13 cellular contexts compared by ENCODE assay signal in genomic region chr11:117198613-117199012, GRCh38. TPM values are rescaled to one million over a fixed set of nuclear protein-coding genes. Genes with fewer than 3 reads are reported as not detected.
DNase-seq lines count a peak whose midpoint lies in the region; ATAC-seq, FAIRE-seq and TF ChIP-seq lines count a peak whose summit lies in the region.
"Had no signal": no experiment of that assay in that cellular context is flagged by ENCODE, and none has a peak within 500 bp of the region (broad histone marks: within the 10 kb centered on the region; RNA-seq: fewer than 3 reads in every experiment).

No MANE protein-coding gene starts in this region.

- ATAC-seq in IMR-90 (ENCODE audit: low read depth) (no peak; the same call in 1 of the 2 replicates), GM21528 (IDR thresholded peaks at IDR 0.05; ENCODE audit: low FRiP score, unreplicated experiment) (no peak)
- ATAC-seq in activated CD8-positive, alpha-beta T cell treated with anti-CD3 and anti-CD28 coated beads, Interleukin-2, amount 10 ng/mL, durations not matched to agents 7 days and 5 days, result no peak

- peak overlapping the region in 1 of 2 experiments; percentile 23 for H2BK12ac ChIP-seq in mesenchymal stem cell (ENCODE audit: low read length in 2 of 2)

- H2AK9ac ChIP-seq in IMR-90 (replicated peaks; ENCODE audit: low read depth, low read length, poor library complexity), result peak overlapping the region; percentile 100

- no peak for FAIRE-seq in small intestine (lab: Jason Lieb, UNC)

- no peaks in the 10 kb centered on the region for H3K4me1 Mint-ChIP-seq in activated CD8-positive, alpha-beta T cell treated with anti-CD3 and anti-CD28 coated beads, Interleukin-2, amount 10 ng/mL, durations not matched to agents 7 days and 5 days (ENCODE audit: low read depth)

- no peaks in the 10 kb centered on the region for H3K27me3 Mint-ChIP-seq in activated CD8-positive, alpha-beta T cell treated with anti-CD3 and anti-CD28 coated beads, Interleukin-2, amount 10 ng/mL, durations not matched to agents 7 days and 5 days (ENCODE audit: low read depth)

- peak overlapping the region; percentile 95 for H2BK5ac ChIP-seq in IMR-90 (ENCODE audit: low read depth, low read length, poor library complexity, severe bottlenecking)
- H2BK5ac ChIP-seq in mesenchymal stem cell (ENCODE audit: low read depth, low read length, poor library complexity, severe bottlenecking), result peak overlapping the region; percentile 63

- H3K79me1 ChIP-seq in IMR-90 (ENCODE audit: low read depth in 1 of 2, low read length in 2 of 2), result peaks cover 16 to 51% of the 10 kb centered on the region in 2 experiments; a peak in 3 of 4 replicates
- peaks cover 4% of the 10 kb centered on the region for H3K79me1 ChIP-seq in mesenchymal stem cell (replicated peaks; ENCODE audit: low read length, poor library complexity, severe bottlenecking)

- no CpG with 5 or more reads among the region's 4 CpGs for WGBS in IMR-90 (ENCODE audit: extremely low coverage in 2 of 2, insufficient read length in 1 of 2), 2 experiments
- 61 to 72% methylated on average over 4 of the region's 4 CpGs for WGBS in ectodermal cell, 2 experiments
- 42% methylated on average over 2 of the region's 4 CpGs for WGBS in mesenchymal stem cell
- WGBS in small intestine, 3 donors, result 74 to 79% (median 75%) methylated on average over 4 of the region's 4 CpGs

- dilution Hi-C loops in IMR-90 (cut with HindIII; ENCODE audit: low sequenced_read_pairs, unreplicated experiment), result no loop called here

- POLR2A ChIA-PET in IMR-90 (lab: Charles Lee; ENCODE audit: unreplicated experiment), result interaction anchor here (0.5 to 2.2 kb wide), 3 partner anchors 19 to 419 kb away, joined by 3 to 11 read pairs (median 4); no protein-coding TSS in a partner anchor
- POLR2A ChIA-PET in activated CD8-positive, alpha-beta T cell treated with anti-CD3 and anti-CD28 coated beads, Interleukin-2, amount 10 ng/mL, durations not matched to agents 7 days and 5 days (lab: Charles Lee), result no interaction called here

- H3K36me3 ChIP-seq in IMR-90 (ENCODE audit: control insufficient read depth, insufficient read depth, low read length) (peaks cover 37% of the 10 kb centered on the region), ectodermal cell (ENCODE audit: control insufficient read depth, insufficient read depth, low read length) (no peaks in the 10 kb centered on the region), mesenchymal stem cell (ENCODE audit: control insufficient read depth in 1 of 2, insufficient read depth in 2 of 2, low read depth in 1 of 2, low read length in 2 of 2) (peaks cover 22 to 45% of the 10 kb centered on the region in 2 experiments), subcutaneous abdominal adipose tissue (ENCODE audit: control insufficient read depth in 5 of 5, insufficient read depth in 5 of 5, low read length in 5 of 5) (peaks cover 0 to 43% (median 32%) of the 10 kb centered on the region in 5 donors), small intestine (ENCODE audit: control insufficient read depth in 2 of 2, insufficient read depth in 2 of 2, low read length in 2 of 2) (peaks cover 5 to 9% of the 10 kb centered on the region in 2 donors)

- peak overlapping the region; percentile 100 for H2AK5ac ChIP-seq in IMR-90 (ENCODE audit: low read depth, low read length)
- peak overlapping the region; percentile 87 for H2AK5ac ChIP-seq in mesenchymal stem cell (ENCODE audit: low read length, severe bottlenecking)

- intact Hi-C loops in IMR-90 (cut with micrococcal nuclease), result loop anchor here (2.0 kb wide), 1 partner anchor 28 kb away; no protein-coding TSS in a partner anchor

- no peaks in the 10 kb centered on the region for H3K9me3 Mint-ChIP-seq in activated CD8-positive, alpha-beta T cell treated with anti-CD3 and anti-CD28 coated beads, Interleukin-2, amount 10 ng/mL, durations not matched to agents 7 days and 5 days (ENCODE audit: insufficient read depth)

- H2BK15ac ChIP-seq in IMR-90 (ENCODE audit: low read depth, low read length), result peak overlapping the region; percentile 100
- no peak overlapping the region for H2BK15ac ChIP-seq in mesenchymal stem cell (ENCODE audit: low read depth, poor library complexity, severe bottlenecking)

- no peak for TF ChIP-seq POLR2A in IMR-90 (IDR thresholded peaks at IDR 0.05; ENCODE audit: low read depth, low read length)

- H3K27me3 ChIP-seq in IMR-90 (ENCODE audit: control insufficient read depth, insufficient read depth, low read length) (no peaks in the 10 kb centered on the region), ectodermal cell (ENCODE audit: control insufficient read depth, insufficient read depth, low read length, poor library complexity, severe bottlenecking) (no peaks in the 10 kb centered on the region), mesenchymal stem cell (ENCODE audit: control insufficient read depth in 1 of 2, insufficient read depth in 1 of 2, low read length in 2 of 2) (no peaks in the 10 kb centered on the region), subcutaneous abdominal adipose tissue (ENCODE audit: control insufficient read depth in 5 of 5, insufficient read depth in 4 of 5, low read length in 5 of 5) (no peaks in the 10 kb centered on the region), small intestine (ENCODE audit: control insufficient read depth in 2 of 2, insufficient read depth in 2 of 2, low read length in 2 of 2) (no peaks in the 10 kb centered on the region)

- no peak overlapping the region for H3K27ac Mint-ChIP-seq in activated CD8-positive, alpha-beta T cell treated with anti-CD3 and anti-CD28 coated beads, Interleukin-2, amount 10 ng/mL, durations not matched to agents 7 days and 5 days

- no peak for TF ChIP-seq RAD21 in IMR-90 (IDR thresholded peaks at IDR 0.05; ENCODE audit: low read length)

- no peak overlapping the region for H3K4me3 Mint-ChIP-seq in activated CD8-positive, alpha-beta T cell treated with anti-CD3 and anti-CD28 coated beads, Interleukin-2, amount 10 ng/mL, durations not matched to agents 7 days and 5 days

- peak overlapping the region; percentile 99 for H4K8ac ChIP-seq in IMR-90 (ENCODE audit: low read depth in 2 of 2, low read length in 2 of 2)
- H4K8ac ChIP-seq in mesenchymal stem cell (ENCODE audit: low read length), result peak overlapping the region; percentile 81

- H3K9ac ChIP-seq in IMR-90 (ENCODE audit: low read depth, low read length) (peak overlapping the region; percentile 96), mesenchymal stem cell (ENCODE audit: low read length) (peak overlapping the region; percentile 86), subcutaneous abdominal adipose tissue (ENCODE audit: low read length in 5 of 5) (peak overlapping the region in 3 of 5 donors; percentile 19 to 67 (median 61))

- peak overlapping the region; percentile 98 for H3K27ac ChIP-seq in IMR-90 (ENCODE audit: insufficient read depth, low read length)
- peak overlapping the region; percentile 60 for H3K27ac ChIP-seq in ectodermal cell (ENCODE audit: insufficient read depth, low read depth, low read length, poor library complexity, severe bottlenecking)
- H3K27ac ChIP-seq in mesenchymal stem cell (ENCODE audit: low read length, poor library complexity, severe bottlenecking), result peak overlapping the region; percentile 98
- H3K27ac ChIP-seq in subcutaneous abdominal adipose tissue (ENCODE audit: low read depth, low read length), result peak overlapping the region; percentile 75
- peak overlapping the region in 1 of 2 donors; percentile 73 for H3K27ac ChIP-seq in small intestine (ENCODE audit: low read depth in 1 of 2, low read length in 1 of 2)

- peak overlapping the region; percentile 100 for H3K14ac ChIP-seq in IMR-90 (replicated peaks; ENCODE audit: low read depth, low read length)
- peak overlapping the region in 1 of 2 experiments; percentile 2 for H3K14ac ChIP-seq in mesenchymal stem cell (ENCODE audit: low read length in 2 of 2)

- TF ChIP-seq CTCF in IMR-90 (conservative IDR thresholded peaks at IDR 0.05; ENCODE audit: low read depth, low read length), result no peak

- H4K20me1 ChIP-seq in IMR-90 (ENCODE audit: insufficient read depth, low read length), result peaks cover 40% of the 10 kb centered on the region

- H2AFZ ChIP-seq in IMR-90 (replicated peaks; ENCODE audit: low read length, poor library complexity) (peak overlapping the region; percentile 84), mesenchymal stem cell (ENCODE audit: low read depth, low read length) (no peak overlapping the region)

- peak overlapping the region; percentile 92 for H2BK20ac ChIP-seq in IMR-90 (ENCODE audit: low read depth, low read length)

- H3K4me1 ChIP-seq in IMR-90 (ENCODE audit: control insufficient read depth, insufficient read depth, low read length) (peaks cover 36% of the 10 kb centered on the region), ectodermal cell (ENCODE audit: control insufficient read depth, insufficient read depth, low read length) (peaks cover 40% of the 10 kb centered on the region), mesenchymal stem cell (ENCODE audit: control insufficient read depth, insufficient read depth, low read depth, low read length) (peaks cover 46% of the 10 kb centered on the region), subcutaneous abdominal adipose tissue (ENCODE audit: control insufficient read depth in 5 of 5, insufficient read depth in 5 of 5, low read length in 5 of 5) (peaks cover 6 to 78% (median 73%) of the 10 kb centered on the region in 5 donors), small intestine (ENCODE audit: control insufficient read depth in 2 of 2, insufficient read depth in 1 of 2, low read depth in 1 of 2, low read length in 1 of 2) (peaks cover 0 to 3% of the 10 kb centered on the region in 2 donors)

- peak overlapping the region; percentile 100 for H2BK120ac ChIP-seq in IMR-90 (ENCODE audit: low read depth, low read length)
- H2BK120ac ChIP-seq in mesenchymal stem cell (ENCODE audit: low read depth, low read length), result peak overlapping the region; percentile 64

- peak overlapping the region; percentile 100 for H4K91ac ChIP-seq in IMR-90 (ENCODE audit: insufficient read depth, low read depth, low read length)
- H4K91ac ChIP-seq in mesenchymal stem cell (ENCODE audit: low read length), result peak overlapping the region; percentile 85

- H3K56ac ChIP-seq in IMR-90 (ENCODE audit: extremely low read depth, insufficient read depth, low read length), result peak overlapping the region; percentile 97

- CTCF ChIA-PET in IMR-90 (lab: Yijun Ruan, JAX), result interaction anchor here (1.0 kb wide), 1 partner anchor 28 kb away, joined by 3 read pairs; no protein-coding TSS in a partner anchor
- CTCF ChIA-PET in activated CD8-positive, alpha-beta T cell treated with anti-CD3 and anti-CD28 coated beads, Interleukin-2, amount 10 ng/mL, durations not matched to agents 7 days and 5 days (lab: Charles Lee), result no interaction called here

- DNase-seq in IMR-90 (no peak), mesenchymal stem cell (no peak), OCI-M2 (lab: John Stamatoyannopoulos, UW; ENCODE audit: unreplicated experiment) (no peak), small intestine (no peak)
- DNase-seq in activated CD8-positive, alpha-beta T cell treated with anti-CD3 and anti-CD28 coated beads, Interleukin-2, amount 10 ng/mL, durations not matched to agents 7 days and 5 days, result no peak
- DNase-seq: DMS 273 treated with DMSO at 0.1 percent for 48 hours; GOT3; midbrain; NCI-H1930; stimulated activated CD4-positive, alpha-beta T cell treated with anti-CD3 and anti-CD28 coated beads, Interleukin-4, amount 100 ng/mL, for 4 hours had no signal

- H3K23ac ChIP-seq in IMR-90 (ENCODE audit: low read depth, low read length) (peak overlapping the region; percentile 99), mesenchymal stem cell (ENCODE audit: low read length in 2 of 2) (no peak overlapping the region)

- in situ Hi-C loops in IMR-90 (cut with MboI; ENCODE audit: low sequenced_read_pairs), result no loop called here

- no peaks in the 10 kb centered on the region for H3K36me3 Mint-ChIP-seq in activated CD8-positive, alpha-beta T cell treated with anti-CD3 and anti-CD28 coated beads, Interleukin-2, amount 10 ng/mL, durations not matched to agents 7 days and 5 days (ENCODE audit: low read depth)

- peak overlapping the region; percentile 23 for H3K4me3 ChIP-seq in IMR-90 (ENCODE audit: insufficient read depth, low read depth, low read length)
- peak overlapping the region; percentile 56 for H3K4me3 ChIP-seq in ectodermal cell (ENCODE audit: insufficient read depth, low read depth, low read length)
- peak overlapping the region in 1 of 2 experiments; percentile 69 for H3K4me3 ChIP-seq in mesenchymal stem cell (ENCODE audit: insufficient read depth in 1 of 2, low read depth in 1 of 2, low read length in 2 of 2)
- H3K4me3 ChIP-seq in subcutaneous abdominal adipose tissue (ENCODE audit: low read depth in 1 of 5, low read length in 5 of 5), result peak overlapping the region in 4 of 5 donors; percentile 19 to 71 (median 66)
- no peak overlapping the region for H3K4me3 ChIP-seq in small intestine (ENCODE audit: low read depth in 1 of 2, low read length in 2 of 2)

- H4K5ac ChIP-seq in IMR-90 (ENCODE audit: low read depth, low read length), result peak overlapping the region; percentile 94

- H3K4ac ChIP-seq in IMR-90 (ENCODE audit: low read depth, low read length), result peak overlapping the region; percentile 100
- H3K4ac ChIP-seq in mesenchymal stem cell (ENCODE audit: low read depth in 1 of 2, low read length in 2 of 2), result peak overlapping the region; percentile 54 to 56

- H3K9me1 ChIP-seq in IMR-90 (ENCODE audit: insufficient read depth, low read length), result peaks cover 23% of the 10 kb centered on the region

- BruUV-seq in IMR-90 (replicated peaks; lab: Mats Ljungman, UMichigan), result TSS peak; percentile 67

- H3K18ac ChIP-seq in IMR-90 (ENCODE audit: low read depth, low read length), result peak overlapping the region; percentile 96
- H3K18ac ChIP-seq in mesenchymal stem cell (ENCODE audit: low read depth in 1 of 2, low read length in 2 of 2), result peak overlapping the region; percentile 7 to 12

- H3K4me2 ChIP-seq in IMR-90 (ENCODE audit: low read depth, low read length), result peak overlapping the region; percentile 81
- peak overlapping the region; percentile 46 for H3K4me2 ChIP-seq in mesenchymal stem cell (ENCODE audit: low read length, poor library complexity, severe bottlenecking)

- no peaks in the 10 kb centered on the region for H3K9me3 ChIP-seq in IMR-90 (ENCODE audit: control insufficient read depth, insufficient read depth, low read length)
- H3K9me3 ChIP-seq in ectodermal cell (ENCODE audit: control insufficient read depth, low read length), result no peaks in the 10 kb centered on the region
- H3K9me3 ChIP-seq in mesenchymal stem cell (ENCODE audit: control insufficient read depth, low read length), result no peaks in the 10 kb centered on the region
- H3K9me3 ChIP-seq in subcutaneous abdominal adipose tissue (ENCODE audit: control insufficient read depth in 5 of 5, low read length in 5 of 5), result no peaks in the 10 kb centered on the region
- no peaks in the 10 kb centered on the region for H3K9me3 ChIP-seq in small intestine (ENCODE audit: control insufficient read depth, low read depth)

RNA-seq across cellular contexts. Expression of gene TAGLN, which starts 0.6 kb away (rescaled TPM):
- 1,558 and 2,558 TPM in 2 replicates for total RNA-seq in IMR-90 (2012; rRNA removed)
- polyA plus RNA-seq in IMR-90 (2012; rRNA removed), result 3,760 and 3,780 TPM in 2 replicates
- polyA plus RNA-seq in IMR-90 (2012; cell fraction: cytosol; rRNA removed), result 3,517 and 4,395 TPM in 2 replicates
- 1,556 and 1,814 TPM in 2 replicates for polyA plus RNA-seq in IMR-90 (2012; cell fraction: nucleus; rRNA removed; ENCODE audit: low replicate concordance)
- 440 TPM for polyA plus RNA-seq in ectodermal cell (2013, experiment 1 of 4)
- 353 TPM for polyA plus RNA-seq in ectodermal cell (2013, experiment 2 of 4)
- 231 TPM for polyA plus RNA-seq in ectodermal cell (2013, experiment 3 of 4)
- 253 TPM for polyA plus RNA-seq in ectodermal cell (2013, experiment 4 of 4)
- 563 TPM for polyA plus RNA-seq in mesenchymal stem cell (2013, experiment 1 of 2)
- 558 TPM for polyA plus RNA-seq in mesenchymal stem cell (2013, experiment 2 of 2)
- 1 to 10 TPM; 2.4 to 2.6 TPM for total RNA-seq in activated CD8-positive, alpha-beta T cell treated with anti-CD3 and anti-CD28 coated beads, Interleukin-2, amount 10 ng/mL, durations not matched to agents 7 days and 5 days
- 100 to 1,000 TPM in 2 of 3 donors, 10 to 100 TPM in 1; 57.9 to 611 (median 173) TPM for polyA plus RNA-seq in small intestine

RNA-seq across cellular contexts. Expression of gene SIDT2, which starts 20.1 kb away (rescaled TPM):
- 6.7 and 7.3 TPM in 2 replicates for total RNA-seq in IMR-90 (2012; rRNA removed)
- polyA plus RNA-seq in IMR-90 (2012; rRNA removed), result 29.7 and 30.3 TPM in 2 replicates
- polyA plus RNA-seq in IMR-90 (2012; cell fraction: cytosol; rRNA removed), result 13.2 and 30.9 TPM in 2 replicates
- polyA plus RNA-seq in IMR-90 (2012; cell fraction: nucleus; rRNA removed; ENCODE audit: low replicate concordance), result 68.9 and 117 TPM in 2 replicates
- 31.1 TPM for polyA plus RNA-seq in ectodermal cell (2013, experiment 1 of 4)
- 34.7 TPM for polyA plus RNA-seq in ectodermal cell (2013, experiment 2 of 4)
- 22.3 TPM for polyA plus RNA-seq in ectodermal cell (2013, experiment 3 of 4)
- polyA plus RNA-seq in ectodermal cell (2013, experiment 4 of 4), result 25.6 TPM
- polyA plus RNA-seq in mesenchymal stem cell (2013, experiment 1 of 2), result 32.2 TPM
- polyA plus RNA-seq in mesenchymal stem cell (2013, experiment 2 of 2), result 32.8 TPM
- 10 to 100 TPM; 20.2 to 23.6 TPM for total RNA-seq in activated CD8-positive, alpha-beta T cell treated with anti-CD3 and anti-CD28 coated beads, Interleukin-2, amount 10 ng/mL, durations not matched to agents 7 days and 5 days
- 10 to 100 TPM; 27.6 to 62.6 (median 48.9) TPM for polyA plus RNA-seq in small intestine

RNA-seq across cellular contexts. Expression of gene PCSK7, which starts 33.3 kb away (rescaled TPM):
- total RNA-seq in IMR-90 (2012; rRNA removed), result 35.8 and 36.7 TPM in 2 replicates
- polyA plus RNA-seq in IMR-90 (2012; rRNA removed), result 48.4 and 54.3 TPM in 2 replicates
- 30.1 and 48.3 TPM in 2 replicates for polyA plus RNA-seq in IMR-90 (2012; cell fraction: cytosol; rRNA removed)
- 117 and 148 TPM in 2 replicates for polyA plus RNA-seq in IMR-90 (2012; cell fraction: nucleus; rRNA removed; ENCODE audit: low replicate concordance)
- polyA plus RNA-seq in ectodermal cell (2013, experiment 1 of 4), result 45.9 TPM
- 52.7 TPM for polyA plus RNA-seq in ectodermal cell (2013, experiment 2 of 4)
- polyA plus RNA-seq in ectodermal cell (2013, experiment 3 of 4), result 28.3 TPM
- polyA plus RNA-seq in ectodermal cell (2013, experiment 4 of 4), result 31.6 TPM
- polyA plus RNA-seq in mesenchymal stem cell (2013, experiment 1 of 2), result 18.3 TPM
- 17.5 TPM for polyA plus RNA-seq in mesenchymal stem cell (2013, experiment 2 of 2)
- 100 to 1,000 TPM; 160 to 161 TPM for total RNA-seq in activated CD8-positive, alpha-beta T cell treated with anti-CD3 and anti-CD28 coated beads, Interleukin-2, amount 10 ng/mL, durations not matched to agents 7 days and 5 days
- 10 to 100 TPM; 42.0 to 60.8 (median 42.7) TPM for polyA plus RNA-seq in small intestine

RNA-seq across cellular contexts. Expression of gene RNF214, which starts 33.9 kb away (rescaled TPM):
- 7.5 and 7.9 TPM in 2 replicates for total RNA-seq in IMR-90 (2012; rRNA removed)
- 14.8 and 16.1 TPM in 2 replicates for polyA plus RNA-seq in IMR-90 (2012; rRNA removed)
- polyA plus RNA-seq in IMR-90 (2012; cell fraction: cytosol; rRNA removed), result 5.5 and 11.0 TPM in 2 replicates
- polyA plus RNA-seq in IMR-90 (2012; cell fraction: nucleus; rRNA removed; ENCODE audit: low replicate concordance), result 18.9 and 25.0 TPM in 2 replicates
- polyA plus RNA-seq in ectodermal cell (2013, experiment 1 of 4), result 37.4 TPM
- 41.0 TPM for polyA plus RNA-seq in ectodermal cell (2013, experiment 2 of 4)
- 30.4 TPM for polyA plus RNA-seq in ectodermal cell (2013, experiment 3 of 4)
- 35.7 TPM for polyA plus RNA-seq in ectodermal cell (2013, experiment 4 of 4)
- polyA plus RNA-seq in mesenchymal stem cell (2013, experiment 1 of 2), result 13.9 TPM
- polyA plus RNA-seq in mesenchymal stem cell (2013, experiment 2 of 2), result 13.3 TPM
- 10 to 100 TPM; 19.5 to 21.2 TPM for total RNA-seq in activated CD8-positive, alpha-beta T cell treated with anti-CD3 and anti-CD28 coated beads, Interleukin-2, amount 10 ng/mL, durations not matched to agents 7 days and 5 days
- 10 to 100 TPM in 1 of 3 donors, 1 to 10 TPM in 2; 6.9 to 10.8 (median 7.0) TPM for polyA plus RNA-seq in small intestine

RNA-seq across cellular contexts. Expression of gene PAFAH1B2, which starts 54.5 kb away (rescaled TPM):
- total RNA-seq in IMR-90 (2012; rRNA removed), result 213 and 280 TPM in 2 replicates
- 24.2 and 29.8 TPM in 2 replicates for polyA plus RNA-seq in IMR-90 (2012; rRNA removed)
- polyA plus RNA-seq in IMR-90 (2012; cell fraction: cytosol; rRNA removed), result 10.3 and 25.1 TPM in 2 replicates
- polyA plus RNA-seq in IMR-90 (2012; cell fraction: nucleus; rRNA removed; ENCODE audit: low replicate concordance), result 7.3 and 18.9 TPM in 2 replicates
- polyA plus RNA-seq in ectodermal cell (2013, experiment 1 of 4), result 96.9 TPM
- 107 TPM for polyA plus RNA-seq in ectodermal cell (2013, experiment 2 of 4)
- 69.2 TPM for polyA plus RNA-seq in ectodermal cell (2013, experiment 3 of 4)
- polyA plus RNA-seq in ectodermal cell (2013, experiment 4 of 4), result 70.9 TPM
- polyA plus RNA-seq in mesenchymal stem cell (2013, experiment 1 of 2), result 44.5 TPM
- 45.9 TPM for polyA plus RNA-seq in mesenchymal stem cell (2013, experiment 2 of 2)
- total RNA-seq in activated CD8-positive, alpha-beta T cell treated with anti-CD3 and anti-CD28 coated beads, Interleukin-2, amount 10 ng/mL, durations not matched to agents 7 days and 5 days, result 10 to 100 TPM; 56.5 to 60.0 TPM
- polyA plus RNA-seq in small intestine, result 10 to 100 TPM; 23.2 to 25.7 (median 25.7) TPM

Comparison
In these comparisons a context has a peak if more than half of its experiments do, and no peak if none do; other contexts are left out.
1. H3K4me3 ChIP-seq: peak in IMR-90 (single experiment), ectodermal cell (single experiment) and subcutaneous abdominal adipose tissue (4 of 5); none in small intestine (0 of 2).
2. RNA of gene TAGLN, which starts 0.6 kb away (total RNA-seq): 1,558 to 2,558 TPM in IMR-90; 2.4 to 2.6 TPM in activated CD8-positive, alpha-beta T cell treated with anti-CD3 and anti-CD28 coated beads, Interleukin-2, amount 10 ng/mL, durations not matched to agents 7 days and 5 days; every median in the first group is over 100 times any median in the second.
3. Peak in every context shown above with its lines, with median percentiles within 50 percentile points of each other: H3K9ac ChIP-seq.